In genomic region chr11:14904745-14905103, GRCh38 we compare ENCODE assay signal across 8 cellular contexts. TPM values are rescaled to one million over a fixed set of nuclear protein-coding genes. Genes with fewer than 3 reads are reported as not detected.
DNase-seq lines count a peak whose midpoint lies in the region; ATAC-seq and TF ChIP-seq lines count a peak whose summit lies in the region.

No MANE protein-coding gene starts in this region.

- ATAC-seq in GM18907 (IDR thresholded peaks at IDR 0.05; ENCODE audit: unreplicated experiment) (peak; percentile 42), HG03280 (IDR thresholded peaks at IDR 0.05; ENCODE audit: unreplicated experiment) (peak; percentile 47), HG03378 (IDR thresholded peaks at IDR 0.05; ENCODE audit: unreplicated experiment) (no peak)

- H3K36me3 ChIP-seq in WERI-Rb-1 = no peaks in the 10 kb centered on the region
- no peaks in the 10 kb centered on the region for H3K36me3 ChIP-seq in breast epithelium

- TF ChIP-seq CTCF in WERI-Rb-1 (IDR thresholded peaks at IDR 0.05; ENCODE audit: low read depth, low read length) = peak; percentile 57
- peak in 2 of 3 donors; percentile 35 to 63 for TF ChIP-seq CTCF in breast epithelium (IDR thresholded peaks at IDR 0.05)

- H3K4me3 ChIP-seq in WERI-Rb-1 (ENCODE audit: low read depth, low read length) = no peak overlapping the region
- H3K4me3 ChIP-seq in breast epithelium = peak overlapping the region; percentile 41 to 64 (median 50)

- H3K27me3 ChIP-seq in WERI-Rb-1 (ENCODE audit: insufficient read depth, low read depth, severe bottlenecking) (peaks cover 2% of the 10 kb centered on the region), breast epithelium (no peaks in the 10 kb centered on the region)

- H3K27ac ChIP-seq in WERI-Rb-1 (no peak overlapping the region), breast epithelium (no peak overlapping the region)

- H3K9me3 ChIP-seq in WERI-Rb-1 (ENCODE audit: severe bottlenecking) (no peaks in the 10 kb centered on the region), breast epithelium (no peaks in the 10 kb centered on the region)

- intact Hi-C loops in breast epithelium (cut with DNase I; ENCODE audit: low total_unique reads) = no loop called here

- no peaks in the 10 kb centered on the region for H3K4me1 ChIP-seq in breast epithelium

- TF ChIP-seq POLR2A in breast epithelium (IDR thresholded peaks at IDR 0.05) = no peak

- DNase-seq in WERI-Rb-1 (peak; percentile 50), breast epithelium (ENCODE audit: low spot score in 2 of 2) (peak in 1 of 2 donors; percentile 54), inferior parietal cortex (ENCODE audit: extremely low spot score) (peak; percentile 45), NCI-H524 treated with DMSO at 0.1 percent for 48 hours (lab: John Stamatoyannopoulos, UW) (no peak)
- DNase-seq in stimulated activated CD4-positive, alpha-beta T cell treated with anti-CD3 and anti-CD28 coated beads, Interleukin-12 subunit alpha, Interleukin-12 subunit beta, amount 100 ng/mL, for 4 hours = peak; percentile 85

RNA-seq across cellular contexts. Expression of gene CYP2R1, which starts 12.7 kb away (rescaled TPM):
- total RNA-seq in breast epithelium = 10 to 100 TPM in 2 of 3 donors, 1 to 10 TPM in 1; 7.7 to 25.6 (median 21.0) TPM
